8 cellular contexts compared by ENCODE assay signal in genomic region chr2:175414872-175415487, GRCh38.
A peak's percentile ranks its signal among the peaks of the same experiment; 100 is the strongest.
DNase-seq lines count a peak whose midpoint lies in the region; TF ChIP-seq lines count a peak whose summit lies in the region.

No MANE protein-coding gene starts in this region.

- H3K9me3 ChIP-seq in adrenal gland (replicated peaks in 1 of 3) = no peaks in the 10 kb centered on the region

- peak overlapping the region in 1 of 4 donors; percentile 15 for H3K4me3 ChIP-seq in adrenal gland

- no peak overlapping the region for H3K27ac ChIP-seq in adrenal gland

- peaks cover 0 to 3% of the 10 kb centered on the region in 2 donors for H3K4me1 ChIP-seq in adrenal gland (replicated peaks in 1 of 2)

- TF ChIP-seq POLR2A in adrenal gland (IDR thresholded peaks at IDR 0.05) = no peak

- no peak for TF ChIP-seq CTCF in GM20000 (IDR thresholded peaks at IDR 0.05; ENCODE audit: extremely low read depth, missing control alignments)
- TF ChIP-seq CTCF in adrenal gland (IDR thresholded peaks at IDR 0.05) = peak; percentile 37 to 61 (median 57)

- no peaks in the 10 kb centered on the region for H3K36me3 ChIP-seq in adrenal gland (replicated peaks in 1 of 2)

- H3K27me3 ChIP-seq in adrenal gland = no peaks in the 10 kb centered on the region

- 17 to 22% (median 20%) methylated on average over 3 of the region's 3 CpGs for WGBS in adrenal gland, 4 donors

- peak; percentile 70 for DNase-seq in COLO829 (ENCODE audit: low spot score)
- peak; percentile 20 for DNase-seq in GM20000 (ENCODE audit: low spot score)
- peak; percentile 44 for DNase-seq in NCI-H2107 (lab: John Stamatoyannopoulos, UW)
- DNase-seq in adrenal gland = peak; percentile 50 to 90 (median 76)
- DNase-seq in hepatic stellate cell (ENCODE audit: low spot score) = peak; percentile 38
- peak; percentile 24 for DNase-seq in stimulated activated CD8-positive, alpha-beta memory T cell treated with anti-CD3 and anti-CD28 coated beads, Interleukin-4, amount 100 ng/mL, for 48 hours
- DNase-seq in NCI-H187 treated with DMSO at 0.1 percent for 48 hours (lab: John Stamatoyannopoulos, UW) = no peak
- no peak for DNase-seq in occipital lobe (lab: John Stamatoyannopoulos, UW)

- intact Hi-C loops in adrenal gland (cut with DNase I) = no loop called here

Comparison
In these comparisons a context has a peak if more than half of its experiments do, and no peak if none do; other contexts are left out.
1. DNase-seq: peak in COLO829 (single experiment), GM20000 (single experiment), NCI-H2107 (single experiment), adrenal gland (7 of 7), hepatic stellate cell (single experiment) and stimulated activated CD8-positive, alpha-beta memory T cell treated with anti-CD3 and anti-CD28 coated beads, Interleukin-4, amount 100 ng/mL, for 48 hours (single experiment); none in NCI-H187 treated with DMSO at 0.1 percent for 48 hours (single experiment) and occipital lobe (single experiment).